Comparison of ENCODE assay signal across 8 cellular contexts in the genomic region with DNA sequence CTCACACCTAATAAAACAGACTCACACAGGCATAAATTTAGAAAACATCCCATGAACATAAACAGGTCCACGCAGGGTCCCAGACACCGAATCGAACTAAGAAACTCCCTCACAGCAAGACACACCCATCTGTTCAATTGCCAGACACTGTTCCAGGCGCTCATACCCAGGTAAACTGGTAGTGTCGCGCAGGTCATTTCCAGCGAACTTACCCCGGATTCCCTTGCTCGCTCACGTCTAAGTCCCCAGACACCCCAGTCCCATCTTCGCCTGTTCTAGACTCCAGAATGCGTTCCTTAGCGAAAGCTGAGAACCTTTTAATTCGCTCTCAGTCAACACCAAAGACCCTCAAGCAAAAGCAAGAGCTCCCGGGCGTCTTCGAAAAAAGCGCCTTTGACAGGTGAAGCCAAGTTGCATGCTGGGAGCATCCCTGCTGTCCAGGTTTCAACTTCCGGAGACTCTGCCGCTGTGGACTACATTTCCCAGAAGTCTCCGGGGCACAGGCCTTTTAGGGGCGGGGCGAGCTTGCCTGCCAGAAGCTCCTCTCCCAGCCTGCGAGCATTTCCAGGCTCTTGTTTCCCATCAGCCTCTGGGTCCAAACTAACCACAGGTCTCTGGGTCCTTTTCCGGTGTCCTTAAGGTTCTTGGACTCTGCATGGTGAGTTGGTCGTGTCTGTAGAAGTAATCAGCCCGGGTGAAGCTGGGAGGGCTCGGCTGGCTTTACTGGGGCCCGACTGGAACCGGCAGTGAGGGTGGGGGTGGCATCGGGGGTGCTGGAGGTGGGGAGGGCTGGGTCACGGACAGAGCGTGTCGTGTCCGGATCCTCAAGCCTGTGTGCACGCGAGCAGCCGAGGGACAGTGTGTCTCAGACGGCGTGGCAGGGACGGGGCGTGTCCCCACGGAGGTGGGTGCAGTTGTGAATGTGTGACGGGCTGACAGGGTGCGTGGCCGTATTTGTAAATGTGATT. TPM values are rescaled to one million over a fixed set of nuclear protein-coding genes. Genes with fewer than 3 reads are reported as not detected.
A peak's percentile ranks its signal among the peaks of the same experiment; 100 is the strongest.
DNase-seq lines count a peak whose midpoint lies in the region; ATAC-seq and TF ChIP-seq lines count a peak whose summit lies in the region.

A gene (plus strand): TSS at position 535 of the 968 bp plus-strand sequence. CDS start 6,184 bp downstream, outside the sequence.

- H3K4me2 ChIP-seq in OCI-LY1 (ENCODE audit: low read length), result peak within 1 kb of the TSS; percentile 80

- H3K27me3 ChIP-seq in BJ (ENCODE audit: control insufficient read depth, insufficient read depth, low read length), result no peaks in the 10 kb centered on the region
- H3K27me3 ChIP-seq in OCI-LY1 (ENCODE audit: insufficient read depth, low read length), result no peaks in the 10 kb centered on the region
- H3K27me3 ChIP-seq in mononuclear cell (ENCODE audit: insufficient read depth, low read length), result peaks cover 5% of the 10 kb centered on the region

- no peaks in the 10 kb centered on the region for H3F3A ChIP-seq in OCI-LY1 (ENCODE audit: insufficient read depth, low read length)

- peak; percentile 53 for DNase-seq in BJ (ENCODE audit: low read depth)
- peak; percentile 38 to 94 (median 86) for DNase-seq in HUDEP-2 (lab: John Stamatoyannopoulos, UW; ENCODE audit: unreplicated experiment in 76 of 76)
- peak; percentile 71 for DNase-seq in activated T-cell treated with anti-CD3 and anti-CD28 coated beads for 1 hour (ENCODE audit: low read depth)
- peak; percentile 60 for DNase-seq in epithelial cell of proximal tubule (ENCODE audit: low read depth)
- DNase-seq in stimulated activated CD8-positive, alpha-beta memory T cell treated with anti-CD3 and anti-CD28 coated beads, Interleukin-2, amount 100 ng/mL, for 1 hour (ENCODE audit: low read depth in 2 of 2), result peak; percentile 58 to 67

- CTCF ChIA-PET in BJ (lab: Yijun Ruan, JAX), result interaction anchor here (1.6 kb wide), 1 partner anchor 10 kb away, joined by 3 read pairs; no protein-coding TSS in a partner anchor

- no peaks in the 10 kb centered on the region for H3K79me2 ChIP-seq in OCI-LY1 (ENCODE audit: insufficient read depth, low read length)

- H3K9me3 ChIP-seq in OCI-LY1 (ENCODE audit: low read length) (peaks cover 7% of the 10 kb centered on the region; the same call in 1 of the 2 replicates), mononuclear cell (ENCODE audit: low read depth, low read length) (no peaks in the 10 kb centered on the region)

- TF ChIP-seq CTCF in BJ (IDR thresholded peaks at IDR 0.05; ENCODE audit: insufficient read depth, low read depth, low read length) (no peak), OCI-LY1 (IDR thresholded peaks at IDR 0.05; ENCODE audit: low read length) (no peak), epithelial cell of proximal tubule (conservative IDR thresholded peaks at IDR 0.05; ENCODE audit: low read depth, low read length) (no peak)

- H3K36me3 ChIP-seq in BJ (ENCODE audit: control insufficient read depth, insufficient read depth, low read length), result no peaks in the 10 kb centered on the region
- peaks cover 28% of the 10 kb centered on the region for H3K36me3 ChIP-seq in OCI-LY1 (ENCODE audit: insufficient read depth, low read length)

- H3K9me2 ChIP-seq in OCI-LY1 (ENCODE audit: low read depth, low read length), result no peaks in the 10 kb centered on the region

- H2AFZ ChIP-seq in OCI-LY1 (ENCODE audit: low read length), result peak within 1 kb of the TSS; percentile 96; the same call in 1 of the 2 replicates

- peak within 1 kb of the TSS; percentile 71 for H3K9ac ChIP-seq in OCI-LY1 (ENCODE audit: low read length)

- no peaks in the 10 kb centered on the region for H4K20me1 ChIP-seq in OCI-LY1 (ENCODE audit: insufficient read depth, low read length)

- POLR2A ChIA-PET in BJ (lab: Charles Lee), result no interaction called here

- H3K4me1 ChIP-seq in OCI-LY1 (ENCODE audit: insufficient read depth, low read length, severe bottlenecking) (peaks cover 7% of the 10 kb centered on the region), mononuclear cell (ENCODE audit: insufficient read depth, low read length) (peaks cover 11% of the 10 kb centered on the region)

- H3K27ac ChIP-seq in OCI-LY1 (ENCODE audit: low read depth, low read length, poor library complexity, severe bottlenecking), result no peak within 1 kb of the TSS

- peak within 1 kb of the TSS; percentile 65 for H3K4me3 ChIP-seq in BJ (ENCODE audit: low read depth, low read length)
- peak within 1 kb of the TSS; percentile 83 for H3K4me3 ChIP-seq in OCI-LY1 (ENCODE audit: low read depth, low read length, poor library complexity, severe bottlenecking)
- peak within 1 kb of the TSS; percentile 69 for H3K4me3 ChIP-seq in epithelial cell of proximal tubule (ENCODE audit: low read depth, low read length)
- peak within 1 kb of the TSS; percentile 66 for H3K4me3 ChIP-seq in mononuclear cell (ENCODE audit: low read length)

- ATAC-seq in GM19328 (IDR thresholded peaks at IDR 0.05; ENCODE audit: unreplicated experiment), result peak; percentile 69

RNA-seq across cellular contexts. Expression of the gene that starts here (rescaled TPM):
- polyA plus RNA-seq in BJ (2011; rRNA removed), result 3.0 and 4.3 TPM in 2 replicates
- 4.3 and 5.8 TPM in 2 replicates for polyA minus RNA-seq in BJ (2011; rRNA and poly(A)+ RNA removed)
- total RNA-seq in epithelial cell of proximal tubule (2.9 and 3.5 TPM in 2 replicates), mononuclear cell (2.9 TPM)
